ENCODE assay signal across 8 cellular contexts in the genomic region with DNA sequence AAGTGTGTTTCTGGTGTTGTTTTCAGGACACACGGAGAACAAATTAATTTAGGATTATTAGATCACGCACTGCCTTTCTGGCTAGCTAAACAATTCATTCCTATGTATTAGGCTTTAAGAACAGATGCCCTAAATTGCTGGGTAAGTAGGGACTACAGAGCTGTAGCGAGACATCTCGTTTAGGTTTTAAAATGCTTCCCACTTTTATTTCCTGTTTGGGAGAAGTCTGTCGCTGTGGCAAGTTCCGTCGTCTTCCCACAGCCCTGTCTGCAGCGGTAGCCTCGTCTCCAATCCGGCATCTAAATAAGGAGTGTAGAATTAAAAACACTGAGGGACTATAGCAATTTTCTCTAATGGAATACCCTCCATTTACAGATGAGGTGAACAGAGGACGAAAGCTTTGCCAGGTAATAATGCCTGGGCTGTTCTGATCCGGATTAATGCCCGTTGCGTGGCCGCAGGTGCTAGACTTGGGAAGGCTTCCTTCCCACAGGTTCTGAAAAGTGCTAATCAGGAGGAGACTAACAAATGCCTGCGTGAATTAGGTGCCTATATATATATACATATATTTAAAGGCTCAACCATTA. TPM values are rescaled to one million over a fixed set of nuclear protein-coding genes. Genes with fewer than 3 reads are reported as not detected.
DNase-seq lines count a peak whose midpoint lies in the region; ATAC-seq and TF ChIP-seq lines count a peak whose summit lies in the region.

No MANE protein-coding gene starts in this region.

- no peaks in the 10 kb centered on the region for H4K20me1 ChIP-seq in osteoblast (ENCODE audit: insufficient read depth, low read length)

- ATAC-seq in HG03196 (IDR thresholded peaks at IDR 0.05; ENCODE audit: unreplicated experiment) (no peak), GM19324 (IDR thresholded peaks at IDR 0.05; ENCODE audit: low FRiP score, unreplicated experiment) (no peak)

- peaks cover 10% of the 10 kb centered on the region for H3K27me3 Mint-ChIP-seq in Calu3 (ENCODE audit: unreplicated experiment)

- no peak overlapping the region for H3K27ac Mint-ChIP-seq in Calu3 (ENCODE audit: unreplicated experiment)

- intact Hi-C loops in Calu3 (cut with micrococcal nuclease; ENCODE audit: unreplicated experiment) = loop anchor here (2.0 kb wide), 1 partner anchor 72 kb away; no protein-coding TSS in a partner anchor

- H3K4me1 ChIP-seq in osteoblast (ENCODE audit: insufficient read depth, low read length) = peaks cover 4% of the 10 kb centered on the region

- H3K79me2 ChIP-seq in osteoblast (ENCODE audit: insufficient read depth, low read length) = no peaks in the 10 kb centered on the region

- H3K9me3 ChIP-seq in osteoblast (ENCODE audit: low read depth, low read length) = no peaks in the 10 kb centered on the region

- H3K36me3 ChIP-seq in osteoblast (ENCODE audit: insufficient read depth, low read length) = no peaks in the 10 kb centered on the region

- H3K36me3 Mint-ChIP-seq in Calu3 (ENCODE audit: insufficient read depth, unreplicated experiment) = peaks cover 26% of the 10 kb centered on the region

- H3K4me1 Mint-ChIP-seq in Calu3 (ENCODE audit: low read depth, unreplicated experiment) = no peaks in the 10 kb centered on the region

- no TSS peak for BruUV-seq in Calu3 (replicated peaks; lab: Mats Ljungman, UMichigan)

- H3K4me2 ChIP-seq in osteoblast (ENCODE audit: insufficient read depth, low read length) = peak overlapping the region; percentile 95

- H3K27ac ChIP-seq in coronary artery = peak overlapping the region; percentile 56 to 89
- H3K27ac ChIP-seq in osteoblast (ENCODE audit: low read depth, low read length) = no peak overlapping the region

- no peak for DNase-seq in Calu3
- DNase-seq in MV-4-11 (lab: John Stamatoyannopoulos, UW) = peak; percentile 31
- DNase-seq in coronary artery (ENCODE audit: low spot score) = no peak
- DNase-seq in osteoblast (ENCODE audit: insufficient read length, low spot score, missing footprints) = no peak
- DNase-seq in stimulated activated CD4-positive, alpha-beta T cell treated with anti-CD3 and anti-CD28 coated beads, Interleukin-2, amount 100 ng/mL, for 48 hours = no peak
- no peak for DNase-seq in COR-L47 (lab: John Stamatoyannopoulos, UW)

- H3K4me3 Mint-ChIP-seq in Calu3 (ENCODE audit: low read depth, unreplicated experiment) = peak overlapping the region; percentile 94

- peaks cover 11% of the 10 kb centered on the region for H3K9me3 Mint-ChIP-seq in Calu3 (ENCODE audit: low read depth, unreplicated experiment)

- H3K27me3 ChIP-seq in osteoblast (ENCODE audit: insufficient read depth, low read length) = peaks cover 72% of the 10 kb centered on the region

- no peak for TF ChIP-seq CTCF in Calu3 (IDR thresholded peaks at IDR 0.05; ENCODE audit: unreplicated experiment)
- no peak for TF ChIP-seq CTCF in coronary artery (IDR thresholded peaks at IDR 0.05)
- TF ChIP-seq CTCF in osteoblast (IDR thresholded peaks at IDR 0.05; ENCODE audit: extremely low read depth, low read depth, low read length) = no peak

- no peak overlapping the region for H2AFZ ChIP-seq in osteoblast (ENCODE audit: low read length)

- peak overlapping the region; percentile 92 for H3K4me3 ChIP-seq in coronary artery
- H3K4me3 ChIP-seq in osteoblast (ENCODE audit: insufficient read depth, low read length) = no peak overlapping the region

- CTCF ChIA-PET in Calu3 (lab: Charles Lee) = no interaction called here

RNA-seq across cellular contexts. Expression of a gene that starts 1.3 kb away (rescaled TPM):
- 4.4 and 5.4 TPM in 2 replicates for total RNA-seq in Calu3 (2022)
- under 0.01 and 0.36 TPM in 2 replicates for total RNA-seq in osteoblast
